Comparison of ENCODE assay signal across 7 cellular contexts in the genomic region with DNA sequence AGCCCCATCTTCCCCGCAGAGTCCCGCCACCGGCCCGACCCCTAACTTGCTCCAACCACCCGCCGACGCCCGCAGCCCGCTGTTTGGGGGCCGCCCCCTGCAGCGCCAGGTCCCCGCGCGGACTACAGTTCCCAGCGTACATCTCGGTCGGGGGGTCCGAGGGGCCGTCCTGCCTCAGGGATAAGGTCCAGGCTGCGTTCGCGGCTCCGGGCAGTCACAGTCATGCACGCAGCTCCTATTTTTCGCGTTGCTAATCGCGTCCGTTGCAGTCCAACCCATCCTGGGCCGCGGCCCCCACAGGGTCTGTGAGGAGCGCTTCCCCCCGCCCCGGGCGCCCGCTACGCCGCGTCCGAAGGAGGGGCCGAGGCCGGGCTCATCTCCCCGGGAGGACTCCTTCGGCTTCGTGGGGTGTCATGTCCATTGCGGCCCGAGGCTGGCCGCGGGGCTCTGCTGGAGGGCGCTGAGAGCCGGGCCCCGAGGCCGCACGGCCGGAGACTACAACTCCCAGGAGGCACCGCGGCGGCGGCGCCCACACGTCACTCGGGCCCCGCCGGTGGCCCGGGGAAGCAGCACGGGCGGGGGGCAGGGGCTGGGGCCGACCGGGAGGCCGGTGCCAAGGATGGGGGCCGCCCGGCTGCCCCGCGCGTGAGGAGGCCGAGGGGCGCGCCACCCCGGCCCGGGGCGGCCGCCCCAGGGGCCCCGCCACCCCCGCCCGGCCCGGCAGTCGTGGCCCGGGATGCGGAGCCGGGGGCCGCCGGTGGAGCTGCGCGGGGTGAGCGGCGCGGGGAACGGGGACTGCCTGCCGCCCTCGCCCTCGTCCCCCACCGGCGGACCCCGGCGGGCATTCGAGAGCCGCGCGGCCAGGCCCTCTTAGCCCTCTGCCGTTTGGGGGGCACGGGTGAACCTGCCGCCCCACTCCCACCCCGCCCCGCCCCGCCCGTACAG. TPM values are rescaled to one million over a fixed set of nuclear protein-coding genes. Genes with fewer than 3 reads are reported as not detected.
DNase-seq lines count a peak whose midpoint lies in the region; ATAC-seq, FAIRE-seq and TF ChIP-seq lines count a peak whose summit lies in the region.

A gene (plus strand): TSS at position 536 of the 945 bp plus-strand sequence. CDS start 606 bp downstream, outside the sequence.

- WGBS in spleen, 5 donors = 0 to 1% (median 0%) methylated on average over 24 to 116 of the region's 116 CpGs

- peaks cover 1 to 9% (median 3%) of the 10 kb centered on the region in 3 donors for H3K27me3 Mint-ChIP-seq in immature natural killer cell (ENCODE audit: low read depth in 3 of 3)

- TF ChIP-seq POLR2A in breast epithelium (IDR thresholded peaks at IDR 0.05) (no peak), spleen (IDR thresholded peaks at IDR 0.05) (peak in 1 of 3 donors; percentile 19)

- H3K9me3 ChIP-seq in breast epithelium = no peaks in the 10 kb centered on the region
- H3K9me3 ChIP-seq in spleen = no peaks in the 10 kb centered on the region

- peak within 1 kb of the TSS; percentile 91 to 93 (median 92) for H3K4me3 Mint-ChIP-seq in immature natural killer cell

- DNase-seq in GM18507 (ENCODE audit: extremely low spot score, insufficient read length, low read depth) = peak; percentile 72
- peak; percentile 27 for DNase-seq in NCI-H2107 (lab: John Stamatoyannopoulos, UW)
- DNase-seq in breast epithelium (ENCODE audit: low spot score in 2 of 2) = no peak
- DNase-seq in immature natural killer cell = peak; percentile 69 to 79 (median 77)
- DNase-seq in spleen = peak; percentile 94

- H3K4me1 ChIP-seq in breast epithelium = peaks cover 0 to 10% of the 10 kb centered on the region in 2 donors
- H3K4me1 ChIP-seq in spleen = peaks cover 9 to 40% (median 26%) of the 10 kb centered on the region in 6 donors

- H3K27ac ChIP-seq in VCaP = peak within 1 kb of the TSS; percentile 78
- peak within 1 kb of the TSS; percentile 81 to 94 for H3K27ac ChIP-seq in breast epithelium
- H3K27ac ChIP-seq in spleen = peak within 1 kb of the TSS; percentile 92 to 100 (median 96)

- peaks cover 28 to 44% of the 10 kb centered on the region in 2 donors for H3K4me1 Mint-ChIP-seq in immature natural killer cell

- H3K4me3 ChIP-seq in breast epithelium (peak within 1 kb of the TSS; percentile 95 to 96 (median 96)), spleen (peak within 1 kb of the TSS; percentile 80 to 99 (median 94))

- H3K27me3 ChIP-seq in breast epithelium (no peaks in the 10 kb centered on the region), spleen (replicated peaks in 1 of 7) (peaks cover 0 to 5% (median 0%) of the 10 kb centered on the region in 7 donors)

- peak within 1 kb of the TSS; percentile 86 to 97 (median 94) for H3K27ac Mint-ChIP-seq in immature natural killer cell

- intact Hi-C loops in breast epithelium (cut with DNase I; ENCODE audit: low total_unique reads) (no loop called here), spleen (cut with DNase I; ENCODE audit: low total_unique reads) (no loop called here)

- H3K36me3 ChIP-seq in breast epithelium (no peaks in the 10 kb centered on the region), spleen (no peaks in the 10 kb centered on the region)

- H3K9me3 Mint-ChIP-seq in immature natural killer cell = no peaks in the 10 kb centered on the region

- FAIRE-seq in GM18507 (lab: Jason Lieb, UNC) = peak; percentile 49

- no peaks in the 10 kb centered on the region for H3K36me3 Mint-ChIP-seq in immature natural killer cell

- TF ChIP-seq CTCF in VCaP (conservative IDR thresholded peaks at IDR 0.05) (no peak), breast epithelium (IDR thresholded peaks at IDR 0.05) (no peak), spleen (IDR thresholded peaks at IDR 0.05 in 8 of 11, conservative IDR thresholded peaks at IDR 0.05 in 3 of 11) (no peak)

- ATAC-seq in HG02840 (IDR thresholded peaks at IDR 0.05; ENCODE audit: low FRiP score, unreplicated experiment) = peak; percentile 68

RNA-seq across cellular contexts. Expression of the gene that starts here (rescaled TPM):
- 10 to 100 TPM in 2 of 3 donors, 1 to 10 TPM in 1; 6.1 to 13.5 (median 10.2) TPM for total RNA-seq in breast epithelium
- under 1 TPM in 2 of 3 donors, not detected in 1; 0.36 to 0.42 TPM for polyA plus RNA-seq in immature natural killer cell
- 10 to 100 TPM; 14.0 to 25.6 (median 17.9) TPM for total RNA-seq in spleen
- polyA plus RNA-seq in spleen = 10 to 100 TPM in 1 of 3 donors, 1 to 10 TPM in 2; 4.3 to 23.0 (median 8.4) TPM

Comparison
In these comparisons a context has a peak if more than half of its experiments do, and no peak if none do; other contexts are left out.
1. Peak in DNase-seq in immature natural killer cell; RNA of the gene not detected or under 1 TPM.
2. DNase-seq: peak in GM18507 (single experiment), NCI-H2107 (single experiment) and spleen (single experiment); none in breast epithelium (0 of 2).
3. Peak in every context shown above with its lines, with median percentiles within 50 percentile points of each other: H3K27ac ChIP-seq.